Comparison of ENCODE assay signal across 1 cellular context in the genomic region with DNA sequence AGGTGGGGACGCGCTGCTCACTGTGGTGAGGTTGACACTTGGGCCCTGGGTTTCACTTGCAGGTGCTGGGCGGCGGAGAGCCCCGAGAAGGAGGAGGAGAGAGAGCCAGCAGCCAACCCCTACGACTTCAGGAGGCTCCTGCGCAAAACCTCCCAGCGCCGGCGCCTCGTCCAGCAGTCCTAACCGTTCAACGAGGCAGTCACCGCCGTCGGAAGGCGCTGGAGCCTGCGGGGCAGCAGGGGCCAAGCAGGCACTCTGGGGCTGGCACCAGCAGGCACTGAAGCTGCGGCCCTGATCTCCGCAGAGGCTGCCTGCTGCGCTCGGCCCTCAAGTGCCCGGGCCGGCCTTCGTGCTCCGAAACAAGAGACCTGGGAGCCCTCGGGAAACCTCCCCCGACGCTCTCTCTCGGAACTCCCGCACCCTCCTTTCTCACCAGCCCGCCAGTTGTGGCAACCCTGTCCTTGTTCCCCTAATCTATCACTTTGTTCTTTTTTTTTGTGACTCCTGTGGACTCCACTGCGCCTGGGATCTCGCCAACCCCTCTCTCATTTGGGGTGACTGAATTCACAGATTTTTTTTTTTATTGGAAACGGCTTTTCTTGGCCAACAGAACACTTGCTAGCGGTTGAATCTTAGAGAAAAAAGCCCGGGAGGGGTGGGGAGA.
TF ChIP-seq lines count a peak whose summit lies in the region.

No MANE protein-coding gene starts in this region.

TF ChIP-seq in GM23338, 12 proteins besides CTCF, POLR2A, EP300 and RAD21 (continued from another document):
- TF ChIP-seq, protein P1, sequence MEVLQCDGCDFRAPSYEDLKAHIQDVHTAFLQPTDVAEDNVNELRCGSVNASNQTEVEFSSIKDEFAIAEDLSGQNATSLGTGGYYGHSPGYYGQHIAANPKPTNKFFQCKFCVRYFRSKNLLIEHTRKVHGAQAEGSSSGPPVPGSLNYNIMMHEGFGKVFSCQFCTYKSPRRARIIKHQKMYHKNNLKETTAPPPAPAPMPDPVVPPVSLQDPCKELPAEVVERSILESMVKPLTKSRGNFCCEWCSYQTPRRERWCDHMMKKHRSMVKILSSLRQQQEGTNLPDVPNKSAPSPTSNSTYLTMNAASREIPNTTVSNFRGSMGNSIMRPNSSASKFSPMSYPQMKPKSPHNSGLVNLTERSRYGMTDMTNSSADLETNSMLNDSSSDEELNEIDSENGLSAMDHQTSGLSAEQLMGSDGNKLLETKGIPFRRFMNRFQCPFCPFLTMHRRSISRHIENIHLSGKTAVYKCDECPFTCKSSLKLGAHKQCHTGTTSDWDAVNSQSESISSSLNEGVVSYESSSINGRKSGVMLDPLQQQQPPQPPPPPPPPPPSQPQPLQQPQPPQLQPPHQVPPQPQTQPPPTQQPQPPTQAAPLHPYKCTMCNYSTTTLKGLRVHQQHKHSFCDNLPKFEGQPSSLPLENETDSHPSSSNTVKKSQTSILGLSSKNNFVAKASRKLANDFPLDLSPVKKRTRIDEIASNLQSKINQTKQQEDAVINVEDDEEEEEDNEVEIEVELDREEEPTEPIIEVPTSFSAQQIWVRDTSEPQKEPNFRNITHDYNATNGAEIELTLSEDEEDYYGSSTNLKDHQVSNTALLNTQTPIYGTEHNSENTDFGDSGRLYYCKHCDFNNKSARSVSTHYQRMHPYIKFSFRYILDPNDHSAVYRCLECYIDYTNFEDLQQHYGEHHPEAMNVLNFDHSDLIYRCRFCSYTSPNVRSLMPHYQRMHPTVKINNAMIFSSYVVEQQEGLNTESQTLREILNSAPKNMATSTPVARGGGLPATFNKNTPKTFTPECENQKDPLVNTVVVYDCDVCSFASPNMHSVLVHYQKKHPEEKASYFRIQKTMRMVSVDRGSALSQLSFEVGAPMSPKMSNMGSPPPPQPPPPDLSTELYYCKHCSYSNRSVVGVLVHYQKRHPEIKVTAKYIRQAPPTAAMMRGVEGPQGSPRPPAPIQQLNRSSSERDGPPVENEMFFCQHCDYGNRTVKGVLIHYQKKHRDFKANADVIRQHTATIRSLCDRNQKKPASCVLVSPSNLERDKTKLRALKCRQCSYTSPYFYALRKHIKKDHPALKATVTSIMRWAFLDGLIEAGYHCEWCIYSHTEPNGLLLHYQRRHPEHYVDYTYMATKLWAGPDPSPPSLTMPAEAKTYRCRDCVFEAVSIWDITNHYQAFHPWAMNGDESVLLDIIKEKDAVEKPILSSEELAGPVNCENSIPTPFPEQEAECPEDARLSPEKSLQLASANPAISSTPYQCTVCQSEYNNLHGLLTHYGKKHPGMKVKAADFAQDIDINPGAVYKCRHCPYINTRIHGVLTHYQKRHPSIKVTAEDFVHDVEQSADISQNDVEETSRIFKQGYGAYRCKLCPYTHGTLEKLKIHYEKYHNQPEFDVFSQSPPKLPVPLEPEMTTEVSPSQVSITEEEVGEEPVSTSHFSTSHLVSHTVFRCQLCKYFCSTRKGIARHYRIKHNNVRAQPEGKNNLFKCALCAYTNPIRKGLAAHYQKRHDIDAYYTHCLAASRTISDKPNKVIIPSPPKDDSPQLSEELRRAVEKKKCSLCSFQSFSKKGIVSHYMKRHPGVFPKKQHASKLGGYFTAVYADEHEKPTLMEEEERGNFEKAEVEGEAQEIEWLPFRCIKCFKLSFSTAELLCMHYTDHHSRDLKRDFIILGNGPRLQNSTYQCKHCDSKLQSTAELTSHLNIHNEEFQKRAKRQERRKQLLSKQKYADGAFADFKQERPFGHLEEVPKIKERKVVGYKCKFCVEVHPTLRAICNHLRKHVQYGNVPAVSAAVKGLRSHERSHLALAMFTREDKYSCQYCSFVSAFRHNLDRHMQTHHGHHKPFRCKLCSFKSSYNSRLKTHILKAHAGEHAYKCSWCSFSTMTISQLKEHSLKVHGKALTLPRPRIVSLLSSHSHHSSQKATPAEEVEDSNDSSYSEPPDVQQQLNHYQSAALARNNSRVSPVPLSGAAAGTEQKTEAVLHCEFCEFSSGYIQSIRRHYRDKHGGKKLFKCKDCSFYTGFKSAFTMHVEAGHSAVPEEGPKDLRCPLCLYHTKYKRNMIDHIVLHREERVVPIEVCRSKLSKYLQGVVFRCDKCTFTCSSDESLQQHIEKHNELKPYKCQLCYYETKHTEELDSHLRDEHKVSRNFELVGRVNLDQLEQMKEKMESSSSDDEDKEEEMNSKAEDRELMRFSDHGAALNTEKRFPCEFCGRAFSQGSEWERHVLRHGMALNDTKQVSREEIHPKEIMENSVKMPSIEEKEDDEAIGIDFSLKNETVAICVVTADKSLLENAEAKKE (CRISPR knock-in tag; IDR thresholded peaks at IDR 0.05) = no peak
- TF ChIP-seq EZH2phosphoT487 (IDR thresholded peaks at IDR 0.05; ENCODE audit: unreplicated experiment) = peak; percentile 68
- no peak for TF ChIP-seq ZNF114 (CRISPR knock-in tag; IDR thresholded peaks at IDR 0.05)
- TF ChIP-seq NANOG (IDR thresholded peaks at IDR 0.05; ENCODE audit: borderline replicate concordance) = no peak
